ENCODE assay signal across 8 cellular contexts in the genomic region with DNA sequence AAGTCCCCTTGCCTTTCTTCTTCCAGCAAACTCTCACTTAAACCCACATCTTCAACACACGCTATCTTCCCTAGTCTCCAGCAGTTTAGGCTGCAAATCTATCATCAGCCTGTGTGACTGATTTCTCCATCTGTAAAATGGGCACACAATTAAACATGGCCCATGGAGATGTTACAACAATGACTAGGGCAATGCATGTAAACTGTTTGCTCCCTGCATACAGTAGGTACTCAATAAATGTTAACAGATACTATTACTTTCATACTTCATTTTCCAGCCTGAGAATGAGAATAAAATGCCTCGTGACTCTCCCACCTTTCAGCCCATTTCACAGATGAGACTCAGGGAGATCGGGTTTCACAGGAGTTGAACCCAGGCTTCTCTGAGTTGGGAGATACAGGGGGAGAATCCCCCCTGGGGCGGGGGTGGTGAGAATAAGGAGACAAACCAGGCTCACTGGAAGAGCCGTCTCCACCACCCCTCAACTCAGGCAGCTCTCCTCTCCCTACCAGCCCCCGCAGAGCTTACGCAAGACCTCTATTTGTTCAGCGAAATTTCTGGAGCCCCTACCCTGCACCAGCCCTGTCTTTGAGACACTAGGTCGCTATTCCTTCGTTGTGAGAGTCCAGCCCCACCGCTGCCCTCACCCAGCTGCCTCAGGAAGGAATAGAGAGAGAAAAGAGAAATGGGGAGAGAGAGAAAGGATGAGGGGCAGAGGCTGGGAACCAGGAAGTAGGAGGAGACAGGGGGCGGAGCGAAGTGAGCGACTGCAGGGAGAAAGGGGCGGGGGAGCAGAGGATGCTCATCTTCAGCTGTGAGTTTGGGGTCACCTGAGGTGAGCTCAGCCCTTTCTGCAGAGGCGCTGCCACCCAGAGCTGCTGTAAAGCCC. TPM values are rescaled to one million over a fixed set of nuclear protein-coding genes. Genes with fewer than 3 reads are reported as not detected.
DNase-seq lines count a peak whose midpoint lies in the region; ATAC-seq and TF ChIP-seq lines count a peak whose summit lies in the region.

No MANE protein-coding gene starts in this region.

- intact Hi-C loops in left cardiac atrium (cut with DNase I), result no loop called here

- H3K4me1 Mint-ChIP-seq in activated T-cell treated with anti-CD3 and anti-CD28 coated beads, Interleukin-2, amount 50 U/mL, for 4 hours (ENCODE audit: low read depth), result peaks cover 20% of the 10 kb centered on the region

- no peaks in the 10 kb centered on the region for H3K9me3 Mint-ChIP-seq in activated T-cell treated with anti-CD3 and anti-CD28 coated beads, Interleukin-2, amount 50 U/mL, for 4 hours

- peak overlapping the region; percentile 23 for H3K4me3 Mint-ChIP-seq in activated T-cell treated with anti-CD3 and anti-CD28 coated beads, Interleukin-2, amount 50 U/mL, for 4 hours

- DNase-seq in GM10266 (ENCODE audit: extremely low spot score) (peak; percentile 63), NOMO-1 treated with DMSO at 0.1 percent for 48 hours (lab: John Stamatoyannopoulos, UW; ENCODE audit: unreplicated experiment) (peak; percentile 70), left cardiac atrium (peak; percentile 71), NCI-H526 treated with DMSO at 0.1 percent for 48 hours (lab: John Stamatoyannopoulos, UW) (no peak), GDM1 (lab: John Stamatoyannopoulos, UW) (no peak)
- DNase-seq in activated T-cell treated with anti-CD3 and anti-CD28 coated beads, Interleukin-2, amount 50 U/mL, for 4 hours, result peak; percentile 41
- peak; percentile 19 to 43 (median 39) for DNase-seq in stimulated activated CD4-positive, alpha-beta T cell treated with anti-CD3 and anti-CD28 coated beads, Interleukin-12 subunit alpha, Interleukin-12 subunit beta, amount 100 ng/mL, for 48 hours (ENCODE audit: low read depth in 2 of 3, low spot score in 1 of 3)

- TF ChIP-seq CTCF in GM10266 (IDR thresholded peaks at IDR 0.05; ENCODE audit: control insufficient read depth, insufficient read depth, low read depth, missing control alignments), result no peak

- H3K27me3 Mint-ChIP-seq in activated T-cell treated with anti-CD3 and anti-CD28 coated beads, Interleukin-2, amount 50 U/mL, for 4 hours (ENCODE audit: low read depth), result no peaks in the 10 kb centered on the region

- H3K36me3 Mint-ChIP-seq in activated T-cell treated with anti-CD3 and anti-CD28 coated beads, Interleukin-2, amount 50 U/mL, for 4 hours (ENCODE audit: insufficient read depth), result peaks cover 3% of the 10 kb centered on the region

- ATAC-seq in activated T-cell treated with anti-CD3 and anti-CD28 coated beads, Interleukin-2, amount 50 U/mL, for 4 hours, result peak; percentile 82 to 85
- ATAC-seq in left cardiac atrium (peak; percentile 42 to 84), GM21360 (IDR thresholded peaks at IDR 0.05; ENCODE audit: unreplicated experiment) (no peak)

RNA-seq across cellular contexts. Expression of a gene that starts 42.1 kb away (rescaled TPM):
- 1 to 10 TPM in 2 of 3 donors, under 1 TPM in 1; 0.98 to 1.5 (median 1.3) TPM for total RNA-seq in activated T-cell treated with anti-CD3 and anti-CD28 coated beads, Interleukin-2, amount 50 U/mL, for 4 hours
- 1 to 10 TPM; 1.1 to 1.2 TPM for total RNA-seq in left cardiac atrium

RNA-seq across cellular contexts. Expression of a gene that starts 50.6 kb away (rescaled TPM):
- 10 to 100 TPM in 1 of 3 donors, 1 to 10 TPM in 2; 5.4 to 10.9 (median 9.8) TPM for total RNA-seq in activated T-cell treated with anti-CD3 and anti-CD28 coated beads, Interleukin-2, amount 50 U/mL, for 4 hours
- total RNA-seq in left cardiac atrium, result 10 to 100 TPM; 12.3 to 17.6 TPM

Comparison
In these comparisons a context has a peak if more than half of its experiments do, and no peak if none do; other contexts are left out.
1. DNase-seq: peak in GM10266 (single experiment), NOMO-1 treated with DMSO at 0.1 percent for 48 hours (single experiment), activated T-cell treated with anti-CD3 and anti-CD28 coated beads, Interleukin-2, amount 50 U/mL, for 4 hours (single experiment), left cardiac atrium (single experiment) and stimulated activated CD4-positive, alpha-beta T cell treated with anti-CD3 and anti-CD28 coated beads, Interleukin-12 subunit alpha, Interleukin-12 subunit beta, amount 100 ng/mL, for 48 hours (3 of 3); none in NCI-H526 treated with DMSO at 0.1 percent for 48 hours (single experiment) and GDM1 (single experiment).